Comparison of ENCODE assay signal across 10 cellular contexts in genomic region chr22:49828599-49828965, GRCh38. TPM values are rescaled to one million over a fixed set of nuclear protein-coding genes. Genes with fewer than 3 reads are reported as not detected.
DNase-seq lines count a peak whose midpoint lies in the region; ATAC-seq and TF ChIP-seq lines count a peak whose summit lies in the region.
"Had no signal": no experiment of that assay in that cellular context is flagged by ENCODE, and none has a peak within 500 bp of the region (broad histone marks: within the 10 kb centered on the region; RNA-seq: fewer than 3 reads in every experiment).

No MANE protein-coding gene starts in this region.

- H3K4me1 Mint-ChIP-seq in central memory CD8-positive, alpha-beta T cell, result peaks cover 35% of the 10 kb centered on the region

- no peak overlapping the region for H3K4me3 ChIP-seq in osteoblast (ENCODE audit: insufficient read depth, low read length)

- H3K9me3 ChIP-seq in KOPT-K1 (ENCODE audit: insufficient read depth, low read length, poor library complexity, severe bottlenecking) (no peaks in the 10 kb centered on the region), osteoblast (ENCODE audit: low read depth, low read length) (no peaks in the 10 kb centered on the region)

- H3K36me3 Mint-ChIP-seq in central memory CD8-positive, alpha-beta T cell (ENCODE audit: insufficient read depth), result peaks cover 30% of the 10 kb centered on the region

- no peak overlapping the region for H3K4me2 ChIP-seq in osteoblast (ENCODE audit: insufficient read depth, low read length)

- H3K4me3 Mint-ChIP-seq in central memory CD8-positive, alpha-beta T cell, result peak overlapping the region; percentile 29

- TF ChIP-seq CTCF in osteoblast (IDR thresholded peaks at IDR 0.05; ENCODE audit: extremely low read depth, low read depth, low read length), result no peak

- no peaks in the 10 kb centered on the region for H3K27me3 Mint-ChIP-seq in central memory CD8-positive, alpha-beta T cell

- peaks cover 34% of the 10 kb centered on the region for H3K79me2 ChIP-seq in osteoblast (ENCODE audit: insufficient read depth, low read length)

- H3K27me3 ChIP-seq in osteoblast (ENCODE audit: insufficient read depth, low read length), result peaks cover 4% of the 10 kb centered on the region

- peak overlapping the region; percentile 87 for H3K27ac ChIP-seq in KOPT-K1 (ENCODE audit: low read depth, low read length, poor library complexity, severe bottlenecking)
- H3K27ac ChIP-seq in osteoblast (ENCODE audit: low read depth, low read length), result no peak overlapping the region

- peaks cover 21% of the 10 kb centered on the region for H3K36me3 ChIP-seq in KOPT-K1 (ENCODE audit: insufficient read depth, low read length)
- peaks cover 6% of the 10 kb centered on the region for H3K36me3 ChIP-seq in osteoblast (ENCODE audit: insufficient read depth, low read length)

- peaks cover 17% of the 10 kb centered on the region for H3K4me1 ChIP-seq in osteoblast (ENCODE audit: insufficient read depth, low read length)

- H3K9me3 Mint-ChIP-seq in central memory CD8-positive, alpha-beta T cell, result no peaks in the 10 kb centered on the region

- no peak overlapping the region for H2AFZ ChIP-seq in osteoblast (ENCODE audit: low read length)

- no peak overlapping the region for H3K27ac Mint-ChIP-seq in central memory CD8-positive, alpha-beta T cell (ENCODE audit: low read depth)

- peak; percentile 23 for DNase-seq in activated CD4-positive, alpha-beta T cell treated with anti-CD3 and anti-CD28 coated beads for 48 hours
- no peak for DNase-seq in activated CD4-positive, alpha-beta T cell treated with anti-CD3 and anti-CD28 coated beads, Interleukin-2, amount 50 U/mL, for 4 hours
- no peak for DNase-seq in central memory CD8-positive, alpha-beta T cell (ENCODE audit: low spot score in 2 of 2)
- peak; percentile 73 for DNase-seq in osteoblast (ENCODE audit: insufficient read length, low spot score, missing footprints)
- no peak for DNase-seq in medulla oblongata (ENCODE audit: extremely low spot score)
- no peak for DNase-seq in 8988T
- DNase-seq: amniotic stem cell, NCI-H2029 had no signal

- ATAC-seq in central memory CD8-positive, alpha-beta T cell (replicated peaks; ENCODE audit: extremely low read depth, poor library complexity, severe bottlenecking), result no peak
- no peak for ATAC-seq in GM21529 (IDR thresholded peaks at IDR 0.05; ENCODE audit: unreplicated experiment)

- peaks cover 33% of the 10 kb centered on the region for H4K20me1 ChIP-seq in osteoblast (ENCODE audit: insufficient read depth, low read length)

RNA-seq across cellular contexts. Expression of gene BRD1, which starts 0.9 kb away (rescaled TPM):
- 23.5 and 25.9 TPM in 2 replicates for total RNA-seq in osteoblast

RNA-seq across cellular contexts. Expression of gene ZBED4, which starts 25.1 kb away (rescaled TPM):
- total RNA-seq in osteoblast, result 8.0 and 8.3 TPM in 2 replicates

Comparison
In these comparisons a context has a peak if more than half of its experiments do, and no peak if none do; other contexts are left out.
1. DNase-seq: peak in activated CD4-positive, alpha-beta T cell treated with anti-CD3 and anti-CD28 coated beads for 48 hours (single experiment) and osteoblast (single experiment); none in activated CD4-positive, alpha-beta T cell treated with anti-CD3 and anti-CD28 coated beads, Interleukin-2, amount 50 U/mL, for 4 hours (0 of 2), central memory CD8-positive, alpha-beta T cell (0 of 2), medulla oblongata (single experiment) and 8988T (single experiment).